Comparison of ENCODE assay signal across 16 cellular contexts in genomic region chr9:125913551-125913950, GRCh38.
DNase-seq lines count a peak whose midpoint lies in the region; ATAC-seq and TF ChIP-seq lines count a peak whose summit lies in the region.
"Had no signal": no experiment of that assay in that cellular context is flagged by ENCODE, and none has a peak within 500 bp of the region (broad histone marks: within the 10 kb centered on the region; RNA-seq: fewer than 3 reads in every experiment).

No MANE protein-coding gene starts in this region.

- POLR2A ChIA-PET in HEK293 (lab: Yijun Ruan, JAX) = no interaction called here

- DNase-seq in NCI-H2171 treated with DMSO at 0.1 percent for 48 hours (lab: John Stamatoyannopoulos, UW) (peak; percentile 46), NCI-H2171 (lab: John Stamatoyannopoulos, UW) (no peak), NCI-H524 (lab: John Stamatoyannopoulos, UW) (peak; percentile 74 to 88), mucosa of descending colon (no peak), GM10266 (ENCODE audit: extremely low spot score) (no peak)
- DNase-seq: C1 segment of cervical spinal cord, GDM1, GOT3, NCI-H2107, NCI-H69, PC-9 had no signal

- TF ChIP-seq CTCF in HEK293 (tag by site-specific recombination; IDR thresholded peaks at IDR 0.05) (no peak), mucosa of descending colon (IDR thresholded peaks at IDR 0.05) (no peak), GM10266 (IDR thresholded peaks at IDR 0.05; ENCODE audit: control insufficient read depth, insufficient read depth, low read depth, missing control alignments) (no peak)

- CTCF ChIA-PET in HEK293 (lab: Yijun Ruan, JAX) = no interaction called here

- H3K4me3 ChIP-seq in HEK293 (ENCODE audit: low read depth, low read length) (no peak overlapping the region), iPS-15b (ENCODE audit: low read depth, low read length) (no peak overlapping the region), mucosa of descending colon (no peak overlapping the region)
- H3K4me3 ChIP-seq: K562, PC-9, SJSA1 had no signal

- ATAC-seq in esophagus mucosa (no peak), mucosa of descending colon (no peak)
- ATAC-seq: K562 had no signal

- H3K27ac ChIP-seq in HEK293 (ENCODE audit: extremely low read depth, low read depth, low read length) = no peak overlapping the region
- H3K27ac ChIP-seq: PC-9, SJSA1 had no signal

- no peaks in the 10 kb centered on the region for H3K9me3 ChIP-seq in HEK293 (ENCODE audit: control insufficient read depth, insufficient read depth, low read depth, low read length)
- H3K9me3 ChIP-seq in iPS-15b (ENCODE audit: control insufficient read depth, insufficient read depth, low read length) = no peaks in the 10 kb centered on the region
- no peaks in the 10 kb centered on the region for H3K9me3 ChIP-seq in mucosa of descending colon
- H3K9me3 ChIP-seq: SJSA1 had no signal

- no peaks in the 10 kb centered on the region for H3K27me3 ChIP-seq in iPS-15b (ENCODE audit: control insufficient read depth, insufficient read depth, low read length)
- H3K27me3 ChIP-seq: SJSA1 had no signal

- H3K4me1 ChIP-seq in HEK293 (ENCODE audit: control insufficient read depth, insufficient read depth, low read length) (peaks cover 43% of the 10 kb centered on the region), iPS-15b (ENCODE audit: control insufficient read depth, insufficient read depth, low read length) (peaks cover 8% of the 10 kb centered on the region), mucosa of descending colon (ENCODE audit: low read depth) (no peaks in the 10 kb centered on the region)
- H3K4me1 ChIP-seq: SJSA1 had no signal

- H3K36me3 ChIP-seq in HEK293 (ENCODE audit: control insufficient read depth in 2 of 2, insufficient read depth in 1 of 2, low read length in 2 of 2) (no peaks in the 10 kb centered on the region), iPS-15b (ENCODE audit: control insufficient read depth, insufficient read depth, low read length) (no peaks in the 10 kb centered on the region), mucosa of descending colon (ENCODE audit: low read depth) (no peaks in the 10 kb centered on the region)
- H3K36me3 ChIP-seq: SJSA1 had no signal

- peak overlapping the region; percentile 17 for H3K9ac ChIP-seq in iPS-15b (ENCODE audit: low read depth, low read length)

- intact Hi-C loops in mucosa of descending colon (cut with DNase I, micrococcal nuclease) = no loop called here

TF ChIP-seq in HEK293, 187 proteins besides CTCF, POLR2A, EP300 and RAD21:
- TF ChIP-seq IKZF3 (tag by site-specific recombination; IDR thresholded peaks at IDR 0.05) (0 out of 2 replicates have a peak, but pooled peaks have one; percentile 28), OSR2 (tag by site-specific recombination; IDR thresholded peaks at IDR 0.05) (peak; percentile 48; the same call in 1 of the 2 replicates), ZNF621 (tag by site-specific recombination; IDR thresholded peaks at IDR 0.05) (no peak), PRDM6 (tag by site-specific recombination; IDR thresholded peaks at IDR 0.05) (peak; percentile 97), PRDM4 (tag by site-specific recombination; IDR thresholded peaks at IDR 0.05) (peak; percentile 45; the same call in 1 of the 2 replicates), ZNF335 (tag by site-specific recombination; conservative IDR thresholded peaks at IDR 0.05) (no peak)

Comparison
In these comparisons a context has a peak if more than half of its experiments do, and no peak if none do; other contexts are left out.
1. DNase-seq: peak in NCI-H2171 treated with DMSO at 0.1 percent for 48 hours (single experiment) and NCI-H524 (2 of 2); none in NCI-H2171 (single experiment), mucosa of descending colon (0 of 3) and GM10266 (single experiment).